Comparison of ENCODE assay signal across 8 cellular contexts in the genomic region with DNA sequence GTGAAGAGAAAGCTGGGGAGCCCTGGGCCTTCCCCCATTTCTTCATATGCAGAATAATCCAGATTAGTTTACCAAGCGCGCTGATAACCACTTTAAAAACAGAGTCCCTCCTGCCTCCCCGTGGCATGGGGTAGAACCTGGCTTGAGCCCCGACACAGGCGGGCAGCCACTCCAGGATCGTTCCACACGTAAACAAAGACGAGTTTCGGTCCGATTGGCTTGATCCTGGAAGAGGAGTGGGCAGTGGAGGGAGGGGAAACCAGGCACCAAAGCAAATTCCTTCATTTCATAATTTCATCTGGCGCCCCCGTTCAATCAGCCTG. TPM values are rescaled to one million over a fixed set of nuclear protein-coding genes. Genes with fewer than 3 reads are reported as not detected.
DNase-seq lines count a peak whose midpoint lies in the region; ATAC-seq and TF ChIP-seq lines count a peak whose summit lies in the region.

No MANE protein-coding gene starts in this region.

- no peak for TF ChIP-seq CTCF in activated CD8-positive, alpha-beta T cell treated with anti-CD3 and anti-CD28 coated beads for 36 hours (IDR thresholded peaks at IDR 0.05)

- no peaks in the 10 kb centered on the region for H3K36me3 Mint-ChIP-seq in activated CD8-positive, alpha-beta T cell treated with anti-CD3 and anti-CD28 coated beads for 36 hours (ENCODE audit: low read depth)

- H3K9me3 ChIP-seq in right cardiac atrium (ENCODE audit: control insufficient read depth, low read length), result no peaks in the 10 kb centered on the region
- H3K9me3 ChIP-seq in skeletal muscle tissue (ENCODE audit: control insufficient read depth in 3 of 3, low read length in 3 of 3), result no peaks in the 10 kb centered on the region

- H3K27ac ChIP-seq in right cardiac atrium (ENCODE audit: low read length), result no peak overlapping the region
- H3K27ac ChIP-seq in skeletal muscle tissue (ENCODE audit: low read depth, low read length), result peak overlapping the region; percentile 62

- DNase-seq in activated CD8-positive, alpha-beta T cell treated with anti-CD3 and anti-CD28 coated beads for 36 hours, result no peak
- DNase-seq in right cardiac atrium, result no peak
- DNase-seq in kidney tubule cell (ENCODE audit: low spot score), result no peak

- H3K4me3 ChIP-seq in right cardiac atrium (ENCODE audit: low read length), result peak overlapping the region; percentile 41
- peak overlapping the region; percentile 69 to 76 (median 75) for H3K4me3 ChIP-seq in skeletal muscle tissue (ENCODE audit: low read length in 3 of 3)

- peak; percentile 14 for ATAC-seq in HG02678 (IDR thresholded peaks at IDR 0.05; ENCODE audit: unreplicated experiment)
- ATAC-seq in activated CD8-positive, alpha-beta T cell treated with anti-CD3 and anti-CD28 coated beads for 36 hours, result no peak
- peak; percentile 9 to 10 for ATAC-seq in right cardiac atrium
- no peak for ATAC-seq in GM18520 (IDR thresholded peaks at IDR 0.05; ENCODE audit: unreplicated experiment)
- ATAC-seq in GM21717 (IDR thresholded peaks at IDR 0.05; ENCODE audit: unreplicated experiment), result no peak
- ATAC-seq in GM18858 (IDR thresholded peaks at IDR 0.05; ENCODE audit: unreplicated experiment), result no peak

- no peaks in the 10 kb centered on the region for H3K36me3 ChIP-seq in skeletal muscle tissue (ENCODE audit: control insufficient read depth in 3 of 3, insufficient read depth in 3 of 3, low read length in 3 of 3)

- H3K27me3 ChIP-seq in right cardiac atrium (ENCODE audit: control insufficient read depth, insufficient read depth), result no peaks in the 10 kb centered on the region
- H3K27me3 ChIP-seq in skeletal muscle tissue (ENCODE audit: control insufficient read depth in 3 of 3, insufficient read depth in 3 of 3, low read length in 3 of 3), result peaks cover 20 to 35% (median 32%) of the 10 kb centered on the region in 3 donors

- intact Hi-C loops in activated CD8-positive, alpha-beta T cell treated with anti-CD3 and anti-CD28 coated beads for 36 hours (cut with micrococcal nuclease), result loop anchor here (10.0 kb wide), 1 partner anchor 56 kb away; no protein-coding TSS in a partner anchor
- intact Hi-C loops in right cardiac atrium (cut with DNase I), result no loop called here

- peaks cover 6% of the 10 kb centered on the region for H3K4me1 Mint-ChIP-seq in activated CD8-positive, alpha-beta T cell treated with anti-CD3 and anti-CD28 coated beads for 36 hours (ENCODE audit: low read depth)

- 16% methylated on average over 12 of the region's 12 CpGs for WGBS in right cardiac atrium

- POLR2A ChIA-PET in activated CD8-positive, alpha-beta T cell treated with anti-CD3 and anti-CD28 coated beads for 36 hours (lab: Charles Lee), result interaction anchor here (1.0 to 1.6 kb wide), 2 partner anchors 10 to 19 kb away, joined by 4 to 6 read pairs; no protein-coding TSS in a partner anchor

- H3K27me3 Mint-ChIP-seq in activated CD8-positive, alpha-beta T cell treated with anti-CD3 and anti-CD28 coated beads for 36 hours, result peaks cover 32% of the 10 kb centered on the region

- no peak overlapping the region for H3K27ac Mint-ChIP-seq in activated CD8-positive, alpha-beta T cell treated with anti-CD3 and anti-CD28 coated beads for 36 hours

- H3K4me1 ChIP-seq in right cardiac atrium (ENCODE audit: control insufficient read depth, insufficient read depth, low read length) (peaks cover 5% of the 10 kb centered on the region), skeletal muscle tissue (ENCODE audit: control insufficient read depth in 3 of 3, insufficient read depth in 3 of 3, low read length in 3 of 3) (peaks cover 11 to 17% (median 12%) of the 10 kb centered on the region in 3 donors)

- CTCF ChIA-PET in activated CD8-positive, alpha-beta T cell treated with anti-CD3 and anti-CD28 coated beads for 36 hours (lab: Charles Lee), result interaction anchor here (1.1 to 3.6 kb wide), 2 partner anchors 20 to 53 kb away, joined by 3 to 16 read pairs; no protein-coding TSS in a partner anchor

- H3K9ac ChIP-seq in skeletal muscle tissue (ENCODE audit: low read depth in 1 of 3, low read length in 3 of 3), result peak overlapping the region; percentile 62 to 75 (median 73)

- H3K4me3 Mint-ChIP-seq in activated CD8-positive, alpha-beta T cell treated with anti-CD3 and anti-CD28 coated beads for 36 hours, result peak overlapping the region; percentile 73

- no peaks in the 10 kb centered on the region for H3K9me3 Mint-ChIP-seq in activated CD8-positive, alpha-beta T cell treated with anti-CD3 and anti-CD28 coated beads for 36 hours

RNA-seq across cellular contexts. Expression of a gene that starts 0.9 kb away (rescaled TPM):
- total RNA-seq in activated CD8-positive, alpha-beta T cell treated with anti-CD3 and anti-CD28 coated beads for 36 hours, result under 1 TPM in 1 of 2 experiments, not detected in 1; 0.11 TPM
- total RNA-seq in right cardiac atrium (1 to 10 TPM; 1.3 to 8.0 (median 5.4) TPM), skeletal muscle tissue (1.0 TPM)
- 3.7 TPM for polyA plus RNA-seq in right cardiac atrium

Comparison
In these comparisons a context has a peak if more than half of its experiments do, and no peak if none do; other contexts are left out.
1. ATAC-seq: peak in HG02678 (single experiment) and right cardiac atrium (2 of 2); none in activated CD8-positive, alpha-beta T cell treated with anti-CD3 and anti-CD28 coated beads for 36 hours (single experiment), GM18520 (single experiment), GM21717 (single experiment) and GM18858 (single experiment).